In the genomic region with DNA sequence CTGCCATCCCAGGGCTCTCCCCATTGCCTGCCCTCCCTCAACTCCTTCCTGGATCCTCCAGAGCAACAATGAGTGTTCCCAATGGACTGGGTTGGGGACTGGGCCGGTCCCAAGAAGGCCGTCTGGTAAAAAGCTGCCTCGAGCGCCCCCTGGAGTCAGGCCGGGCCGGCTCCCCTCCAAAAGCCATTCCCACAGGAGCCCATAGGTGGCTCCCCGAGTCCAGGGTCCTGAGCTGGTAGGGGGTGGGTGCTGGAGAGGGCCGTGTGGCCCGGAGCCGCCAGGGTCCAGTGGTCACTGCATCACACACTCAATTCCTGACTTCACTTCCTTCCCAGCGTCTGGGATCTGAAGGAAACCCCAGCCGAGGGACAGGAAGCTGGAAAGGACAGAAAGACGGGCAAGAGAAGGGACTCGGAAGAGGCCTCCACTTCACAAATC, we compare ENCODE assay signal across 8 cellular contexts. TPM values are rescaled to one million over a fixed set of nuclear protein-coding genes. Genes with fewer than 3 reads are reported as not detected.
A peak's percentile ranks its signal among the peaks of the same experiment; 100 is the strongest.
DNase-seq lines count a peak whose midpoint lies in the region; ATAC-seq and TF ChIP-seq lines count a peak whose summit lies in the region.

No MANE protein-coding gene starts in this region.

- H3K4me3 ChIP-seq in suprapubic skin: no peak overlapping the region

- H3K9me3 Mint-ChIP-seq in osteocyte (ENCODE audit: unreplicated experiment): no peaks in the 10 kb centered on the region

- H3K36me3 ChIP-seq in suprapubic skin: peaks cover 92% of the 10 kb centered on the region

- H3K27ac Mint-ChIP-seq in osteocyte (ENCODE audit: unreplicated experiment): peak overlapping the region; percentile 67

- peaks cover 8% of the 10 kb centered on the region for H3K36me3 Mint-ChIP-seq in osteocyte (ENCODE audit: unreplicated experiment)

- no peak for TF ChIP-seq EP300 in suprapubic skin (IDR thresholded peaks at IDR 0.05)

- TF ChIP-seq POLR2A in suprapubic skin (IDR thresholded peaks at IDR 0.05): no peak

- peaks cover 10% of the 10 kb centered on the region for H3K4me1 Mint-ChIP-seq in osteocyte (ENCODE audit: unreplicated experiment)

- 17% methylated on average over 14 of the region's 14 CpGs for WGBS in suprapubic skin

- peaks cover 19% of the 10 kb centered on the region for H3K4me1 ChIP-seq in suprapubic skin

- H3K27ac ChIP-seq in suprapubic skin: peak overlapping the region; percentile 31

- H3K27me3 Mint-ChIP-seq in osteocyte (ENCODE audit: unreplicated experiment): no peaks in the 10 kb centered on the region

- no peak overlapping the region for H3K4me3 Mint-ChIP-seq in osteocyte (ENCODE audit: unreplicated experiment)

- no peaks in the 10 kb centered on the region for H3K27me3 ChIP-seq in suprapubic skin

- ATAC-seq in HG03354 (IDR thresholded peaks at IDR 0.05; ENCODE audit: poor library complexity, severe bottlenecking, unreplicated experiment) (peak; percentile 64), HG02938 (IDR thresholded peaks at IDR 0.05; ENCODE audit: unreplicated experiment) (no peak)

- H3K9me3 ChIP-seq in suprapubic skin: no peaks in the 10 kb centered on the region

- DNase-seq in DMS114 treated with DMSO at 0.1 percent for 48 hours (lab: John Stamatoyannopoulos, UW; ENCODE audit: unreplicated experiment) (peak; percentile 24), SHP77 treated with DMSO at 0.1 percent for 48 hours (lab: John Stamatoyannopoulos, UW) (peak; percentile 15), foreskin melanocyte (peak; percentile 72), osteocyte (ENCODE audit: extremely low spot score, unreplicated experiment) (peak; percentile 92), suprapubic skin (ENCODE audit: low spot score in 2 of 2) (peak; percentile 89 to 90)
- DNase-seq in activated effector memory CD4-positive, alpha-beta T cell treated with anti-CD3 and anti-CD28 coated beads, Interleukin-2, amount 50 U/mL, for 16 hours: peak; percentile 91

- peak; percentile 96 for TF ChIP-seq CTCF in osteocyte (IDR thresholded peaks at IDR 0.05)
- TF ChIP-seq CTCF in suprapubic skin (IDR thresholded peaks at IDR 0.05): peak; percentile 83 to 91

RNA-seq across cellular contexts. Expression of a gene that starts 10.7 kb away (rescaled TPM):
- total RNA-seq in osteocyte: 13.7 and 13.8 TPM in 2 replicates
- total RNA-seq in suprapubic skin: 10 to 100 TPM; 25.0 to 33.0 (median 29.6) TPM

RNA-seq across cellular contexts. Expression of a gene that starts 43.4 kb away (rescaled TPM):
- total RNA-seq in osteocyte (6.8 and 8.0 TPM in 2 replicates), suprapubic skin (100 to 1,000 TPM; 327 to 569 (median 449) TPM)

RNA-seq across cellular contexts. Expression of a gene that starts 53.6 kb away (rescaled TPM):
- total RNA-seq in osteocyte (not detected in 2 replicates), suprapubic skin (1 to 10 TPM in 2 of 4 donors, under 1 TPM in 1, not detected in 1; 0.38 to 1.3 (median 1.2) TPM)

Comparison
In these comparisons a context has a peak if more than half of its experiments do, and no peak if none do; other contexts are left out.
1. DNase-seq: peak in every context shown above with its lines; median percentile 92 in osteocyte; 91 in activated effector memory CD4-positive, alpha-beta T cell treated with anti-CD3 and anti-CD28 coated beads, Interleukin-2, amount 50 U/mL, for 16 hours; 90 in suprapubic skin; 72 in foreskin melanocyte; 24 in DMS114 treated with DMSO at 0.1 percent for 48 hours; 15 in SHP77 treated with DMSO at 0.1 percent for 48 hours.
2. RNA of a gene that starts 43.4 kb away (total RNA-seq): 327 to 569 TPM in suprapubic skin; 6.8 to 8.0 TPM in osteocyte; every median in the first group is over 10 times any median in the second.